In genomic region chr2:30402441-30403182, GRCh38 we compare ENCODE assay signal across 19 cellular contexts.
"Had no signal": no experiment of that assay in that cellular context is flagged by ENCODE, and none has a peak within 500 bp of the region (broad histone marks: within the 10 kb centered on the region; RNA-seq: fewer than 3 reads in every experiment).

No MANE protein-coding gene starts in this region.

- H3K27ac ChIP-seq: brain microvascular endothelial cell, neural progenitor cell, prostate gland, right lobe of liver, tibial artery had no signal

- H2AFZ ChIP-seq: neural progenitor cell had no signal

- H3K4me3 ChIP-seq: coronary artery, neural progenitor cell, prostate gland, right lobe of liver, tibial artery had no signal

- H3K4me3 Mint-ChIP-seq: activated B cell treated with CpG ODN at 0.5 μM for 24 hours; activated CD8-positive, alpha-beta T cell treated with anti-CD3 and anti-CD28 coated beads, Interleukin-2, amount 10 ng/mL, durations not matched to agents 7 days and 5 days; activated T-cell treated with anti-CD3 and anti-CD28 coated beads, Interleukin-2, amount 50 U/mL, for 4 hours; neural progenitor cell; T-cell had no signal

- H3K36me3 ChIP-seq: brain microvascular endothelial cell, neural progenitor cell, prostate gland, right lobe of liver, tibial artery had no signal

- H3K36me3 Mint-ChIP-seq: neural progenitor cell, T-cell had no signal

- H3K27me3 ChIP-seq: brain microvascular endothelial cell, neural progenitor cell, right lobe of liver, tibial artery had no signal

- ATAC-seq: activated CD8-positive, alpha-beta T cell treated with anti-CD3 and anti-CD28 coated beads, Interleukin-2, amount 10 ng/mL, durations not matched to agents 7 days and 5 days; activated T-cell treated with anti-CD3 and anti-CD28 coated beads, Interleukin-2, amount 50 U/mL, for 4 hours; right lobe of liver; SK-N-SH treated with all-trans-retinoic acid at 6 μM for 48 hours; T-cell had no signal

- H3K9ac ChIP-seq: neural progenitor cell had no signal

- H3K9me3 Mint-ChIP-seq: activated B cell treated with CpG ODN at 0.5 μM for 24 hours; activated T-cell treated with anti-CD3 and anti-CD28 coated beads, Interleukin-2, amount 50 U/mL, for 4 hours; T-cell had no signal

- H3K9me3 ChIP-seq: prostate gland, right lobe of liver, tibial artery had no signal

- DNase-seq: activated B cell treated with CpG ODN at 0.5 μM for 24 hours; activated CD4-positive, alpha-beta T cell treated with anti-CD3 and anti-CD28 coated beads for 4 hours; activated CD8-positive, alpha-beta memory T cell treated with anti-CD3 and anti-CD28 coated beads, Interleukin-2, amount 50 U/mL, for 4 hours; activated CD8-positive, alpha-beta T cell treated with anti-CD3 and anti-CD28 coated beads, Interleukin-2, amount 10 ng/mL, durations not matched to agents 7 days and 5 days; activated effector memory CD4-positive, alpha-beta T cell treated with Interleukin-2 at 50 U/mL for 16 hours; activated naive CD4-positive, alpha-beta T cell treated with anti-CD3 and anti-CD28 coated beads, Interleukin-2, amount 50 U/mL, for 16 hours; activated T-cell treated with anti-CD3 and anti-CD28 coated beads, Interleukin-2, amount 50 U/mL, for 4 hours; aorta; brain microvascular endothelial cell; foreskin melanocyte; kidney glomerular epithelial cell; right lobe of liver; stimulated activated naive CD4-positive, alpha-beta T cell treated with Interleukin-2 at 50 U/mL for 16 hours; T-cell; tibial artery had no signal

- H3K4me2 ChIP-seq: neural progenitor cell had no signal

- H3K4me1 ChIP-seq: right lobe of liver had no signal

- H3K27me3 Mint-ChIP-seq: activated B cell treated with CpG ODN at 0.5 μM for 24 hours, T-cell had no signal

- H3K27ac Mint-ChIP-seq: activated B cell treated with CpG ODN at 0.5 μM for 24 hours; activated CD8-positive, alpha-beta T cell treated with anti-CD3 and anti-CD28 coated beads, Interleukin-2, amount 10 ng/mL, durations not matched to agents 7 days and 5 days; neural progenitor cell; T-cell had no signal

- H3K4me1 Mint-ChIP-seq: activated B cell treated with CpG ODN at 0.5 μM for 24 hours had no signal
